In the genomic region with DNA sequence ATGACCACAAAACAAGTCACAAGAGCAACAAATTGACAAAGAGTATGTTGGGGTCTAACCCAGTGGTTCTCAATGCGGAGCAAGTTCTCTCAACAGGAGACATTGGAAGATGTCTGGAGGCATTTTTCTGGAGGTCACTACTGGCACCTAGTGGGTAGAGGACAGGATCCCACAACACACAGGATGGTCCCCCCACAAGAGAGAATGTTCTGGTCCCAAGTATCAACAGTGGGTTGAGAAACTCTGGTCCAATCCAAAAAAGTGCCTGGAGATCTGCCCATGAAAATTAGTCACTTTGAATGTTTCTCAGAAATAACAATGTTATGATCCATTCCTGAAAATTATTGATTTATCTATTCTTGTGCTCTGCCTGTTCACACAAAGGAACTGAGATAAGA, we compare ENCODE assay signal across 1 cellular context.
A peak's percentile ranks its signal among the peaks of the same experiment; 100 is the strongest.
TF ChIP-seq lines count a peak whose summit lies in the region.

No MANE protein-coding gene starts in this region.

TF ChIP-seq in HEK293, 187 proteins besides CTCF, POLR2A, EP300 and RAD21 (continued from another document):
- TF ChIP-seq, protein P1, sequence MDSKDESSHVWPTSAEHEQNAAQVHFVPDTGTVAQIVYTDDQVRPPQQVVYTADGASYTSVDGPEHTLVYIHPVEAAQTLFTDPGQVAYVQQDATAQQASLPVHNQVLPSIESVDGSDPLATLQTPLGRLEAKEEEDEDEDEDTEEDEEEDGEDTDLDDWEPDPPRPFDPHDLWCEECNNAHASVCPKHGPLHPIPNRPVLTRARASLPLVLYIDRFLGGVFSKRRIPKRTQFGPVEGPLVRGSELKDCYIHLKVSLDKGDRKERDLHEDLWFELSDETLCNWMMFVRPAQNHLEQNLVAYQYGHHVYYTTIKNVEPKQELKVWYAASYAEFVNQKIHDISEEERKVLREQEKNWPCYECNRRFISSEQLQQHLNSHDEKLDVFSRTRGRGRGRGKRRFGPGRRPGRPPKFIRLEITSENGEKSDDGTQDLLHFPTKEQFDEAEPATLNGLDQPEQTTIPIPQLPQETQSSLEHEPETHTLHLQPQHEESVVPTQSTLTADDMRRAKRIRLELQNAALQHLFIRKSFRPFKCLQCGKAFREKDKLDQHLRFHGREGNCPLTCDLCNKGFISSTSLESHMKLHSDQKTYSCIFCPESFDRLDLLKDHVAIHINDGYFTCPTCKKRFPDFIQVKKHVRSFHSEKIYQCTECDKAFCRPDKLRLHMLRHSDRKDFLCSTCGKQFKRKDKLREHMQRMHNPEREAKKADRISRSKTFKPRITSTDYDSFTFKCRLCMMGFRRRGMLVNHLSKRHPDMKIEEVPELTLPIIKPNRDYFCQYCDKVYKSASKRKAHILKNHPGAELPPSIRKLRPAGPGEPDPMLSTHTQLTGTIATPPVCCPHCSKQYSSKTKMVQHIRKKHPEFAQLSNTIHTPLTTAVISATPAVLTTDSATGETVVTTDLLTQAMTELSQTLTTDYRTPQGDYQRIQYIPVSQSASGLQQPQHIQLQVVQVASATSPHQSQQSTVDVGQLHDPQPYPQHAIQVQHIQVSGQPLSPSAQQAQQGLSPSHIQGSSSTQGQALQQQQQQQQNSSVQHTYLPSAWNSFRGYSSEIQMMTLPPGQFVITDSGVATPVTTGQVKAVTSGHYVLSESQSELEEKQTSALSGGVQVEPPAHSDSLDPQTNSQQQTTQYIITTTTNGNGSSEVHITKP (tag by site-specific recombination; IDR thresholded peaks at IDR 0.05), result peak; percentile 66
- TF ChIP-seq KLF9 (tag by site-specific recombination; IDR thresholded peaks at IDR 0.05; ENCODE audit: low read depth), result no peak
